ENCODE assay signal across 7 cellular contexts in genomic region chr7:151115121-151115835, GRCh38. TPM values are rescaled to one million over a fixed set of nuclear protein-coding genes. Genes with fewer than 3 reads are reported as not detected.
DNase-seq lines count a peak whose midpoint lies in the region; ATAC-seq and TF ChIP-seq lines count a peak whose summit lies in the region.

No MANE protein-coding gene starts in this region.

- in situ Hi-C loops in transverse colon (cut with MboI; ENCODE audit: low pct_ligation_motif_present in 1 of 4, low pct_unique_long_range_greater_than_20kb in 1 of 4, low sequenced_read_pairs in 3 of 4) = no loop called here

- peak overlapping the region; percentile 48 for H3K4me3 ChIP-seq in LNCaP clone FGC (ENCODE audit: low read depth, low read length)
- peak overlapping the region in 3 of 4 donors; percentile 18 to 38 (median 20) for H3K4me3 ChIP-seq in transverse colon

- H3K36me3 ChIP-seq in transverse colon = peaks cover 0 to 12% (median 4%) of the 10 kb centered on the region in 4 donors

- H3K4me1 ChIP-seq in transverse colon = peaks cover 15 to 38% (median 27%) of the 10 kb centered on the region in 4 donors

- no peak for DNase-seq in LNCaP clone FGC (ENCODE audit: low read depth)
- DNase-seq in astrocyte of the hippocampus (ENCODE audit: low read depth, low spot score) = peak; percentile 70
- peak; percentile 76 for DNase-seq in left kidney (ENCODE audit: low read depth, low spot score)
- DNase-seq in transverse colon = no peak
- DNase-seq in amniotic stem cell (lab: John Stamatoyannopoulos, UW) = no peak

- H3K27ac ChIP-seq in transverse colon = peak overlapping the region in 2 of 4 donors; percentile 57 to 59

- ATAC-seq in HG03520 (IDR thresholded peaks at IDR 0.05; ENCODE audit: unreplicated experiment) (no peak), GM21825 (IDR thresholded peaks at IDR 0.05; ENCODE audit: unreplicated experiment) (no peak)

- TF ChIP-seq POLR2A in transverse colon (IDR thresholded peaks at IDR 0.05) = no peak

- TF ChIP-seq CTCF in LNCaP clone FGC (IDR thresholded peaks at IDR 0.05; ENCODE audit: control insufficient read depth, extremely low read depth, insufficient read depth) (0 out of 2 replicates have a peak, but pooled peaks have one; percentile 10), transverse colon (IDR thresholded peaks at IDR 0.05) (no peak)

- no peak for TF ChIP-seq EP300 in transverse colon (IDR thresholded peaks at IDR 0.05; ENCODE audit: low read depth)

- intact Hi-C loops in transverse colon (cut with DNase I; ENCODE audit: low total_unique reads) = no loop called here

- H3K27me3 ChIP-seq in transverse colon = no peaks in the 10 kb centered on the region

- no peaks in the 10 kb centered on the region for H3K9me3 ChIP-seq in transverse colon

- 36% methylated on average over 23 of the region's 114 CpGs; no CpG with 5 or more reads in 1 of the 2 donors for WGBS in transverse colon (ENCODE audit: low coverage in 1 of 2), 2 donors

RNA-seq across cellular contexts. Expression of gene AGAP3, which starts 29.0 kb away (rescaled TPM):
- total RNA-seq in transverse colon = 10 to 100 TPM; 54.9 to 74.4 (median 63.8) TPM

RNA-seq across cellular contexts. Expression of gene TMUB1, which starts 32.0 kb away (rescaled TPM):
- total RNA-seq in transverse colon = 100 to 1,000 TPM in 1 of 4 donors, 10 to 100 TPM in 3; 67.5 to 105 (median 85.9) TPM

RNA-seq across cellular contexts. Expression of gene FASTK, which starts 34.7 kb away (rescaled TPM):
- total RNA-seq in transverse colon = 100 to 1,000 TPM; 121 to 241 (median 144) TPM

RNA-seq across cellular contexts. Expression of gene GBX1, which starts 52.2 kb away (rescaled TPM):
- not detected for total RNA-seq in transverse colon

RNA-seq across cellular contexts. Expression of gene SLC4A2, which starts 55.9 kb away (rescaled TPM):
- total RNA-seq in transverse colon = 100 to 1,000 TPM in 2 of 4 donors, 10 to 100 TPM in 2; 61.7 to 464 (median 83.2) TPM

Comparison
In these comparisons a context has a peak if more than half of its experiments do, and no peak if none do; other contexts are left out.
1. DNase-seq: peak in astrocyte of the hippocampus (single experiment) and left kidney (single experiment); none in LNCaP clone FGC (single experiment), transverse colon (single experiment) and amniotic stem cell (single experiment).